In the genomic region with DNA sequence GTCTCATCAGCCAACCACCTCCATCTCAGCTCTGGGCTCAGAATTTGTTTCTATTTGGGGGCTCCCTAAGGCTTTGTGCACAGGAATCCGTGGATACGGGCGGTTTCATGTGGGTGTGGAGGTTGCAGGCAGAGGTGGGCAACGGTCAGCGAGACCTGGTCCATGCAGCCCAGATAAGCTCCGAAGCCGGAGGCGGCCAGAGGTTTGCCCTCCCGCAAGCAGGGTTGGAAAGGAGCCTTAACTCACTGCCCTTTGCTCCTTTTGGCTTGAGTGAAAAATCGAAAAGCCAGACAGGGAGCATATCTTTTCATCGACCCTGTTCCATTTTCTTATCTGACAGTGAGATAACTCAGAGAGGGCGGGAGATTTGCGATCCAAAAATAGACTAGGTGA, we compare ENCODE assay signal across 15 cellular contexts. TPM values are rescaled to one million over a fixed set of nuclear protein-coding genes. Genes with fewer than 3 reads are reported as not detected.
DNase-seq lines count a peak whose midpoint lies in the region; ATAC-seq and TF ChIP-seq lines count a peak whose summit lies in the region.
"Had no signal": no experiment of that assay in that cellular context is flagged by ENCODE, and none has a peak within 500 bp of the region (broad histone marks: within the 10 kb centered on the region; RNA-seq: fewer than 3 reads in every experiment).

No MANE protein-coding gene starts in this region.

- H3K27ac ChIP-seq in SK-N-SH (ENCODE audit: low read depth in 2 of 2, low read length in 1 of 2) (no peak overlapping the region), ectodermal cell (ENCODE audit: insufficient read depth, low read depth, low read length, poor library complexity, severe bottlenecking) (peak overlapping the region; percentile 48), mesodermal cell (ENCODE audit: low read depth, low read length, severe bottlenecking) (no peak overlapping the region), subcutaneous abdominal adipose tissue (ENCODE audit: low read depth, low read length) (no peak overlapping the region), OCI-LY7 (ENCODE audit: low read depth, low read length, poor library complexity, severe bottlenecking) (no peak overlapping the region)
- H3K27ac ChIP-seq: BLaER1, thyroid gland had no signal

- 2% methylated on average over 13 of the region's 13 CpGs for WGBS in SK-N-SH (ENCODE audit: low lambda C conversion rate)
- WGBS in ectodermal cell, 2 experiments, result 10 to 19% methylated on average over 11 to 13 of the region's 13 CpGs
- 9 to 19% methylated on average over 6 to 8 of the region's 13 CpGs for WGBS in mesodermal cell (ENCODE audit: insufficient coverage in 2 of 2), 2 experiments

- no peak for TF ChIP-seq RAD21 in SK-N-SH (IDR thresholded peaks at IDR 0.05; ENCODE audit: low read length)

- no peak for ATAC-seq in GM21717 (IDR thresholded peaks at IDR 0.05; ENCODE audit: unreplicated experiment)

- CTCF ChIA-PET in SK-N-SH (lab: Yijun Ruan, JAX), result interaction anchor here (0.8 to 1.1 kb wide), 2 partner anchors 22 to 260 kb away, joined by 3 read pairs; no protein-coding TSS in a partner anchor
- CTCF ChIA-PET in OCI-LY7 (lab: Charles Lee; ENCODE audit: unreplicated experiment), result no interaction called here

- H2AFZ ChIP-seq in SK-N-SH (ENCODE audit: low read depth) (no peak overlapping the region), OCI-LY7 (ENCODE audit: low read length) (no peak overlapping the region)

- no TSS peak for BruUV-seq in OCI-LY7 (replicated peaks; lab: Mats Ljungman, UMichigan)

- H3K4me1 ChIP-seq in SK-N-SH (ENCODE audit: control insufficient read depth in 1 of 2, insufficient read depth in 2 of 2, low read depth in 1 of 2, low read length in 1 of 2) (peaks cover 0 to 19% of the 10 kb centered on the region in 2 experiments; a peak in 2 of 4 replicates), ectodermal cell (ENCODE audit: control insufficient read depth, insufficient read depth, low read length) (no peaks in the 10 kb centered on the region), mesodermal cell (ENCODE audit: control insufficient read depth, insufficient read depth, low read length, poor library complexity, severe bottlenecking) (peaks cover 11% of the 10 kb centered on the region), subcutaneous abdominal adipose tissue (ENCODE audit: control insufficient read depth in 5 of 5, insufficient read depth in 5 of 5, low read length in 5 of 5) (peaks cover 0 to 22% (median 19%) of the 10 kb centered on the region in 5 donors), OCI-LY7 (ENCODE audit: insufficient read depth, low read length, poor library complexity, severe bottlenecking) (no peaks in the 10 kb centered on the region)
- H3K4me1 ChIP-seq: BLaER1 had no signal

- H3K9me2 ChIP-seq in SK-N-SH (no peaks in the 10 kb centered on the region), OCI-LY7 (ENCODE audit: insufficient read depth, low read length) (no peaks in the 10 kb centered on the region)

- no peaks in the 10 kb centered on the region for H3F3A ChIP-seq in SK-N-SH (replicated peaks; ENCODE audit: insufficient read depth)

- H3K9ac ChIP-seq in SK-N-SH (no peak overlapping the region), subcutaneous abdominal adipose tissue (ENCODE audit: low read length in 5 of 5) (no peak overlapping the region)
- H3K9ac ChIP-seq: BLaER1 had no signal

- no peaks in the 10 kb centered on the region for H4K20me1 ChIP-seq in SK-N-SH (ENCODE audit: insufficient read depth)
- no peaks in the 10 kb centered on the region for H4K20me1 ChIP-seq in OCI-LY7 (ENCODE audit: insufficient read depth, low read length)
- H4K20me1 ChIP-seq: BLaER1 had no signal

- no peak for DNase-seq in SK-N-SH
- no peak for DNase-seq in OCI-LY7 (ENCODE audit: low spot score)
- DNase-seq in 8988T, result no peak
- DNase-seq: activated CD4-positive, alpha-beta T cell treated with anti-CD3 and anti-CD28 coated beads for 48 hours; foreskin melanocyte; NCI-H1417; SHP77; T-helper 9 cell had no signal

- TF ChIP-seq EP300 in SK-N-SH (IDR thresholded peaks at IDR 0.05; ENCODE audit: borderline replicate concordance in 1 of 2, low read depth in 1 of 2, low read length in 1 of 2), result no peak

- TF ChIP-seq CTCF in SK-N-SH (IDR thresholded peaks at IDR 0.05) (no peak), OCI-LY7 (conservative IDR thresholded peaks at IDR 0.05; ENCODE audit: low read length) (no peak)

- no peaks in the 10 kb centered on the region for H3K9me3 ChIP-seq in SK-N-SH
- H3K9me3 ChIP-seq in ectodermal cell (ENCODE audit: control insufficient read depth, low read length), result no peaks in the 10 kb centered on the region
- no peaks in the 10 kb centered on the region for H3K9me3 ChIP-seq in mesodermal cell (ENCODE audit: control insufficient read depth, low read length)
- H3K9me3 ChIP-seq in subcutaneous abdominal adipose tissue (ENCODE audit: control insufficient read depth in 5 of 5, low read length in 5 of 5), result no peaks in the 10 kb centered on the region
- no peaks in the 10 kb centered on the region for H3K9me3 ChIP-seq in OCI-LY7 (ENCODE audit: low read length)
- H3K9me3 ChIP-seq: thyroid gland had no signal

- H3K4me2 ChIP-seq in SK-N-SH (peak overlapping the region; percentile 75; the same call in 1 of the 2 replicates), OCI-LY7 (ENCODE audit: low read length) (no peak overlapping the region)
- H3K4me2 ChIP-seq: BLaER1 had no signal

- peaks cover 30% of the 10 kb centered on the region for H3K27me3 ChIP-seq in SK-N-SH (ENCODE audit: insufficient read depth)
- H3K27me3 ChIP-seq in ectodermal cell (ENCODE audit: control insufficient read depth, insufficient read depth, low read length, poor library complexity, severe bottlenecking), result peaks cover 10% of the 10 kb centered on the region
- H3K27me3 ChIP-seq in subcutaneous abdominal adipose tissue (ENCODE audit: control insufficient read depth in 5 of 5, insufficient read depth in 4 of 5, low read length in 5 of 5), result peaks cover 11 to 21% (median 15%) of the 10 kb centered on the region in 5 donors
- H3K27me3 ChIP-seq: BLaER1, thyroid gland had no signal

- intact Hi-C loops in OCI-LY7 (cut with micrococcal nuclease; ENCODE audit: unreplicated experiment), result no loop called here

- POLR2A ChIA-PET in SK-N-SH (lab: Yijun Ruan, JAX), result no interaction called here
- POLR2A ChIA-PET in OCI-LY7 (lab: Charles Lee), result no interaction called here

- H3K79me2 ChIP-seq in SK-N-SH (ENCODE audit: insufficient read depth), result no peaks in the 10 kb centered on the region
- no peaks in the 10 kb centered on the region for H3K79me2 ChIP-seq in OCI-LY7 (ENCODE audit: insufficient read depth, low read depth, low read length)

- H3K4me3 ChIP-seq in SK-N-SH (ENCODE audit: low read depth in 2 of 2, low read length in 1 of 2) (no peak overlapping the region), ectodermal cell (ENCODE audit: insufficient read depth, low read depth, low read length) (peak overlapping the region; percentile 59), mesodermal cell (ENCODE audit: extremely low read depth, insufficient read depth, low read length, poor library complexity, severe bottlenecking) (peak overlapping the region; percentile 36), subcutaneous abdominal adipose tissue (ENCODE audit: low read depth in 1 of 5, low read length in 5 of 5) (peak overlapping the region; percentile 19 to 70 (median 58)), OCI-LY7 (ENCODE audit: low read depth, low read length, poor library complexity, severe bottlenecking) (no peak overlapping the region)
- H3K4me3 ChIP-seq: BLaER1 had no signal

- H3K36me3 ChIP-seq in SK-N-SH (replicated peaks in 1 of 2; ENCODE audit: control insufficient read depth in 1 of 2, insufficient read depth in 2 of 2, low read length in 1 of 2), result no peaks in the 10 kb centered on the region
- H3K36me3 ChIP-seq in ectodermal cell (ENCODE audit: control insufficient read depth, insufficient read depth, low read length), result no peaks in the 10 kb centered on the region
- H3K36me3 ChIP-seq in mesodermal cell (ENCODE audit: control insufficient read depth, insufficient read depth, low read length), result no peaks in the 10 kb centered on the region
- H3K36me3 ChIP-seq in subcutaneous abdominal adipose tissue (ENCODE audit: control insufficient read depth in 5 of 5, insufficient read depth in 5 of 5, low read length in 5 of 5), result no peaks in the 10 kb centered on the region
- H3K36me3 ChIP-seq in OCI-LY7 (ENCODE audit: insufficient read depth, low read length), result no peaks in the 10 kb centered on the region
- H3K36me3 ChIP-seq: BLaER1, thyroid gland had no signal

TF ChIP-seq in SK-N-SH, 30 proteins besides CTCF, POLR2A, EP300 and RAD21 (continues in another document):
- TF ChIP-seq RCOR1 (IDR thresholded peaks at IDR 0.05; ENCODE audit: low read length) (no peak), NRF1 (IDR thresholded peaks at IDR 0.05; ENCODE audit: low read depth, low read length) (no peak), TCF12 (IDR thresholded peaks at IDR 0.05) (no peak), GATA2 (CRISPR knock-in tag; IDR thresholded peaks at IDR 0.05) (no peak), RXRA (IDR thresholded peaks at IDR 0.05; ENCODE audit: borderline replicate concordance, low read depth) (no peak), YY1 (IDR thresholded peaks at IDR 0.05; ENCODE audit: low read depth) (no peak), CHD2 (IDR thresholded peaks at IDR 0.05; ENCODE audit: low read length, partially characterized antibody) (no peak), ZBTB33 (IDR thresholded peaks at IDR 0.05; ENCODE audit: borderline replicate concordance, low read depth) (no peak)

RNA-seq across cellular contexts. Expression of gene GRM3, which starts 1.5 kb away (rescaled TPM):
- not detected in 2 replicates for polyA plus RNA-seq in SK-N-SH (2012; rRNA removed)
- polyA plus RNA-seq in SK-N-SH (2012; cell fraction: cytosol; rRNA removed), result 0.01 TPM in 1 of 2 replicates, not detected in the other
- polyA plus RNA-seq in SK-N-SH (2012; cell fraction: nucleus; rRNA removed), result not detected in 2 replicates
- polyA plus RNA-seq in ectodermal cell (2013, experiment 1 of 4), result 12.6 TPM
- 13.4 TPM for polyA plus RNA-seq in ectodermal cell (2013, experiment 2 of 4)
- polyA plus RNA-seq in ectodermal cell (2013, experiment 3 of 4), result 10.3 TPM
- polyA plus RNA-seq in ectodermal cell (2013, experiment 4 of 4), result 9.8 TPM
- polyA plus RNA-seq in mesodermal cell (2013, experiment 1 of 2), result 1.7 TPM
- 1.1 TPM for polyA plus RNA-seq in mesodermal cell (2013, experiment 2 of 2)
- not detected in 2 replicates for total RNA-seq in OCI-LY7 (2014; rRNA removed; shearing (Covaris generic))
- total RNA-seq in OCI-LY7 (2022), result not detected in 2 replicates
- total RNA-seq: thyroid gland had no signal
- polyA plus RNA-seq: keratinocyte had no signal

Comparison
In these comparisons a context has a peak if more than half of its experiments do, and no peak if none do; other contexts are left out.
1. H3K4me3 ChIP-seq: peak in ectodermal cell (single experiment), mesodermal cell (single experiment) and subcutaneous abdominal adipose tissue (5 of 5); none in SK-N-SH (0 of 2) and OCI-LY7 (single experiment).